ENCODE assay signal across 7 cellular contexts in genomic region chr17:68198931-68199836, GRCh38. TPM values are rescaled to one million over a fixed set of nuclear protein-coding genes. Genes with fewer than 3 reads are reported as not detected.
DNase-seq lines count a peak whose midpoint lies in the region; ATAC-seq and TF ChIP-seq lines count a peak whose summit lies in the region.

No MANE protein-coding gene starts in this region.

- H3K27ac ChIP-seq in endodermal cell (ENCODE audit: low read depth, low read length) (no peak overlapping the region), rectal smooth muscle tissue (ENCODE audit: low read depth, low read length) (no peak overlapping the region), PC-9 (no peak overlapping the region)

- H3K4me3 Mint-ChIP-seq in T-helper 1 cell treated with Interleukin-12 subunit alpha and Interleukin-12 subunit beta and Interleukin-4 antibody, amounts not matched to agents 30 μg/mL and 1 μg/mL, for 36 hours, result peak overlapping the region; percentile 75
- H3K4me3 Mint-ChIP-seq in endodermal cell, result peak overlapping the region; percentile 42

- H3K36me3 ChIP-seq in H7 (replicated peaks; ENCODE audit: control insufficient read depth, insufficient read depth, low read length) (no peaks in the 10 kb centered on the region), endodermal cell (ENCODE audit: control insufficient read depth, insufficient read depth, low read length) (no peaks in the 10 kb centered on the region), rectal smooth muscle tissue (ENCODE audit: control insufficient read depth, insufficient read depth, low read length) (no peaks in the 10 kb centered on the region), PC-9 (ENCODE audit: low read depth) (no peaks in the 10 kb centered on the region)

- no peak overlapping the region for H3K9ac ChIP-seq in endodermal cell (ENCODE audit: extremely low read depth, low read length, poor library complexity, severe bottlenecking)
- no peak overlapping the region for H3K9ac ChIP-seq in rectal smooth muscle tissue (ENCODE audit: low read length)

- no peak overlapping the region for H3K4me2 ChIP-seq in PC-9

- peak overlapping the region; percentile 41 for H3K27ac Mint-ChIP-seq in T-helper 1 cell treated with Interleukin-12 subunit alpha and Interleukin-12 subunit beta and Interleukin-4 antibody, amounts not matched to agents 30 μg/mL and 1 μg/mL, for 36 hours
- H3K27ac Mint-ChIP-seq in endodermal cell, result no peak overlapping the region

- peak overlapping the region; percentile 27 for H3K4me3 ChIP-seq in H7 (ENCODE audit: insufficient read depth, low read depth, low read length)
- H3K4me3 ChIP-seq in endodermal cell (ENCODE audit: low read length), result peak overlapping the region; percentile 55
- H3K4me3 ChIP-seq in rectal smooth muscle tissue (ENCODE audit: low read length), result peak overlapping the region; percentile 61
- H3K4me3 ChIP-seq in PC-9, result no peak overlapping the region

- peaks cover 11% of the 10 kb centered on the region; the same call in 1 of the 2 replicates for H3F3A ChIP-seq in PC-9 (ENCODE audit: insufficient read depth, low read depth)

- no peak for ATAC-seq in GM21360 (IDR thresholded peaks at IDR 0.05; ENCODE audit: unreplicated experiment)

- 2 to 6% methylated on average over 18 to 101 of the region's 101 CpGs for WGBS in endodermal cell (ENCODE audit: insufficient coverage in 1 of 2, insufficient read length in 1 of 2), 2 experiments

- intact Hi-C loops in PC-9 (cut with micrococcal nuclease; ENCODE audit: unreplicated experiment), result loop anchor here (10.0 kb wide), 1 partner anchor 556 kb away; no protein-coding TSS in a partner anchor

- H3K4me1 ChIP-seq in endodermal cell (ENCODE audit: control insufficient read depth, insufficient read depth, low read length) (no peaks in the 10 kb centered on the region), rectal smooth muscle tissue (ENCODE audit: control insufficient read depth, insufficient read depth, low read length) (peaks cover 10% of the 10 kb centered on the region), PC-9 (replicated peaks; ENCODE audit: insufficient read depth) (peaks cover 14% of the 10 kb centered on the region; the same call in 1 of the 2 replicates)

- no peak overlapping the region for H2AFZ ChIP-seq in PC-9

- TF ChIP-seq CTCF in endodermal cell (conservative IDR thresholded peaks at IDR 0.05) (no peak), PC-9 (conservative IDR thresholded peaks at IDR 0.05) (no peak)

- CTCF ChIA-PET in PC-9 (lab: Charles Lee), result interaction anchor here (0.5 to 1.5 kb wide), 2 partner anchors 11 to 15 kb away, joined by 4 to 8 read pairs; no protein-coding TSS in a partner anchor

- H3K27me3 Mint-ChIP-seq in T-helper 1 cell treated with Interleukin-12 subunit alpha and Interleukin-12 subunit beta and Interleukin-4 antibody, amounts not matched to agents 30 μg/mL and 1 μg/mL, for 36 hours (ENCODE audit: low read depth), result peaks cover 61% of the 10 kb centered on the region
- peaks cover 98% of the 10 kb centered on the region for H3K27me3 Mint-ChIP-seq in endodermal cell (ENCODE audit: insufficient read depth)

- POLR2A ChIA-PET in PC-9 (lab: Charles Lee; ENCODE audit: unreplicated experiment), result no interaction called here

- DNase-seq in H7 (peak; percentile 79), endodermal cell (peak; percentile 85), PC-9 (no peak), mesenteric fat pad (ENCODE audit: low spot score) (no peak)

- no peaks in the 10 kb centered on the region for H3K9me3 ChIP-seq in endodermal cell (ENCODE audit: control insufficient read depth, low read length)
- H3K9me3 ChIP-seq in PC-9 (ENCODE audit: insufficient read depth, low read depth), result no peaks in the 10 kb centered on the region

- H3K9me2 ChIP-seq in PC-9 (ENCODE audit: insufficient read depth), result no peaks in the 10 kb centered on the region

- peaks cover 22% of the 10 kb centered on the region for H3K4me1 Mint-ChIP-seq in T-helper 1 cell treated with Interleukin-12 subunit alpha and Interleukin-12 subunit beta and Interleukin-4 antibody, amounts not matched to agents 30 μg/mL and 1 μg/mL, for 36 hours (ENCODE audit: low read depth)
- H3K4me1 Mint-ChIP-seq in endodermal cell, result peaks cover 17% of the 10 kb centered on the region

- H4K20me1 ChIP-seq in PC-9 (ENCODE audit: insufficient read depth), result no peaks in the 10 kb centered on the region

- no peaks in the 10 kb centered on the region for H3K79me2 ChIP-seq in PC-9 (ENCODE audit: low read depth)

- BruUV-seq in PC-9 (replicated peaks; lab: Mats Ljungman, UMichigan), result no TSS peak

- H3K27me3 ChIP-seq in H7 (ENCODE audit: control insufficient read depth, insufficient read depth, low read length) (peaks cover 81% of the 10 kb centered on the region), endodermal cell (ENCODE audit: control insufficient read depth, insufficient read depth, low read length, poor library complexity, severe bottlenecking) (peaks cover 100% of the 10 kb centered on the region), rectal smooth muscle tissue (ENCODE audit: control insufficient read depth, insufficient read depth, low read length) (peaks cover 32% of the 10 kb centered on the region), PC-9 (ENCODE audit: insufficient read depth, low read depth) (peaks cover 18% of the 10 kb centered on the region)

- no peaks in the 10 kb centered on the region for H3K36me3 Mint-ChIP-seq in T-helper 1 cell treated with Interleukin-12 subunit alpha and Interleukin-12 subunit beta and Interleukin-4 antibody, amounts not matched to agents 30 μg/mL and 1 μg/mL, for 36 hours (ENCODE audit: low read depth)
- H3K36me3 Mint-ChIP-seq in endodermal cell (ENCODE audit: low read depth), result no peaks in the 10 kb centered on the region

- no peaks in the 10 kb centered on the region for H3K9me3 Mint-ChIP-seq in T-helper 1 cell treated with Interleukin-12 subunit alpha and Interleukin-12 subunit beta and Interleukin-4 antibody, amounts not matched to agents 30 μg/mL and 1 μg/mL, for 36 hours
- no peaks in the 10 kb centered on the region for H3K9me3 Mint-ChIP-seq in endodermal cell

RNA-seq across cellular contexts. Expression of gene AMZ2, which starts 48.7 kb away (rescaled TPM):
- total RNA-seq in H7 (2014; rRNA removed; shearing (Covaris generic)), result 73.7 and 94.3 TPM in 2 replicates
- total RNA-seq in endodermal cell (10 to 100 TPM; 64.0 to 89.4 TPM), PC-9 (2021) (60.8 and 88.3 TPM in 2 replicates), mesenteric fat pad (49.7 TPM)
- 88.9 TPM for polyA plus RNA-seq in endodermal cell (2013, experiment 1 of 2)
- 86.9 TPM for polyA plus RNA-seq in endodermal cell (2013, experiment 2 of 2)

Comparison
In these comparisons a context has a peak if more than half of its experiments do, and no peak if none do; other contexts are left out.
1. DNase-seq: peak in H7 (single experiment) and endodermal cell (single experiment); none in PC-9 (0 of 2) and mesenteric fat pad (single experiment).